ENCODE assay signal across 8 cellular contexts in genomic region chrX:53422915-53423268, GRCh38. TPM values are rescaled to one million over a fixed set of nuclear protein-coding genes. Genes with fewer than 3 reads are reported as not detected.
DNase-seq lines count a peak whose midpoint lies in the region; ATAC-seq and TF ChIP-seq lines count a peak whose summit lies in the region.

No MANE protein-coding gene starts in this region.

- peaks cover 0 to 14% of the 10 kb centered on the region in 2 donors for H3K4me1 ChIP-seq in muscle layer of duodenum (ENCODE audit: control insufficient read depth in 1 of 2, insufficient read depth in 2 of 2, low read length in 2 of 2)

- no peak for TF ChIP-seq CTCF in AG09309 (IDR thresholded peaks at IDR 0.05; ENCODE audit: control insufficient read depth, insufficient read depth, low read depth, low read length, missing control alignments)
- no peak for TF ChIP-seq CTCF in choroid plexus epithelial cell (conservative IDR thresholded peaks at IDR 0.05; ENCODE audit: low read depth, low read length)

- H3K27me3 ChIP-seq in muscle layer of duodenum (ENCODE audit: low read depth, low read length): no peaks in the 10 kb centered on the region

- H3K4me3 ChIP-seq in AG09309 (ENCODE audit: control insufficient read depth, low read depth, low read length): peak overlapping the region; percentile 56
- H3K4me3 ChIP-seq in choroid plexus epithelial cell (ENCODE audit: low read depth, low read length): peak overlapping the region; percentile 73
- H3K4me3 ChIP-seq in muscle layer of duodenum (ENCODE audit: low read depth in 1 of 2, low read length in 2 of 2): peak overlapping the region; percentile 63 to 64

- peak overlapping the region; percentile 94 for H3K27ac ChIP-seq in KOPT-K1 (ENCODE audit: low read depth, low read length, poor library complexity, severe bottlenecking)
- H3K27ac ChIP-seq in muscle layer of duodenum (ENCODE audit: low read length): peak overlapping the region; percentile 83

- no peak for DNase-seq in AG09309 (ENCODE audit: low read depth)
- DNase-seq in choroid plexus epithelial cell (ENCODE audit: low read depth): no peak
- no peak for DNase-seq in left lobe of liver (ENCODE audit: low spot score)
- no peak for DNase-seq in LoVo (ENCODE audit: low spot score)

- H3K36me3 ChIP-seq in KOPT-K1 (ENCODE audit: insufficient read depth, low read length) (peaks cover 9% of the 10 kb centered on the region), muscle layer of duodenum (ENCODE audit: control insufficient read depth in 1 of 2, insufficient read depth in 2 of 2, low read length in 2 of 2) (no peaks in the 10 kb centered on the region)

- ATAC-seq in left lobe of liver (no peak), HG03108 (IDR thresholded peaks at IDR 0.05; ENCODE audit: unreplicated experiment) (no peak), HG02759 (IDR thresholded peaks at IDR 0.05; ENCODE audit: unreplicated experiment) (no peak)

- H3K9me3 ChIP-seq in KOPT-K1 (ENCODE audit: insufficient read depth, low read length, poor library complexity, severe bottlenecking): no peaks in the 10 kb centered on the region
- no peaks in the 10 kb centered on the region for H3K9me3 ChIP-seq in muscle layer of duodenum (ENCODE audit: control insufficient read depth in 1 of 2, low read length in 2 of 2)

RNA-seq across cellular contexts. Expression of gene RIBC1, which starts 0.2 kb away (rescaled TPM):
- total RNA-seq in left lobe of liver: 0.38 TPM

RNA-seq across cellular contexts. Expression of gene SMC1A, which starts 0.4 kb away (rescaled TPM):
- 27.8 TPM for total RNA-seq in left lobe of liver

RNA-seq across cellular contexts. Expression of gene HSD17B10, which starts 11.3 kb away (rescaled TPM):
- total RNA-seq in left lobe of liver: 195 TPM
